ENCODE assay signal across 26 cellular contexts in the genomic region with DNA sequence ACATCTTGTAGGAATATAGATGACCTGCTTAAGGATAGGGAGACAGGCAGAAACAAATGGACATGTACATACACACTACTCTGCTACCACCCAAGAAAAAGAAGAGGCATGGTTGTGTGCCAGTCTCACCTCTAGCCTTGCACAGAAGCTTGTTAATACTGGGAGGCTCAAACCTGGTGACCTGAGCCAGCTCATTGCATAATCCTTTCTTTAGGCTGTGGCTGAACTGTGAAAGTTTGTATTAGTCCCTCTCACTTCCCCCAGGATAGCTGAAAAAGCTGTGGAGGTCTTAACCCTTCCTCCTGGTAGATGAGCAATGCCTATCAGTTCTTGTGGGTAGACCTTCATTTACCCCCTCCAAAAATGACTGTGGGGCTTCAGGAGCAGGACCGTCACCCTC. TPM values are rescaled to one million over a fixed set of nuclear protein-coding genes. Genes with fewer than 3 reads are reported as not detected.
"Had no signal": no experiment of that assay in that cellular context is flagged by ENCODE, and none has a peak within 500 bp of the region (broad histone marks: within the 10 kb centered on the region; RNA-seq: fewer than 3 reads in every experiment).

No MANE protein-coding gene starts in this region.

- H3K9me3 ChIP-seq: esophagus muscularis mucosa, tibial artery had no signal

- H3K4me3 ChIP-seq: esophagus muscularis mucosa, hepatocyte, lung, tibial artery had no signal

- H3K27ac Mint-ChIP-seq: activated CD4-positive, alpha-beta T cell treated with anti-CD3 and anti-CD28 coated beads, Interleukin-2, amount 10 ng/mL, durations not matched to agents 7 days and 5 days; activated CD8-positive, alpha-beta T cell treated with anti-CD3 and anti-CD28 coated beads, Interleukin-2, amount 10 ng/mL, durations not matched to agents 7 days and 5 days; activated naive CD4-positive, alpha-beta T cell treated with anti-CD3 and anti-CD28 coated beads, Interleukin-2, amount 10 ng/mL, durations not matched to agents 7 days and 5 days; activated naive CD8-positive, alpha-beta T cell treated with anti-CD3 and anti-CD28 coated beads, Interleukin-2, amount 50 U/mL, for 24 hours; activated T-cell treated with anti-CD3 and anti-CD28 coated beads, Interleukin-2, amount 50 U/mL, for 24 hours; activated T-helper 2 cell treated with anti-CD3 and anti-CD28 coated beads, Interferon-gamma antibody, Interleukin-2, Interleukin-4, amounts not matched to agents 10 μg/mL and 5 μg/mL and 100 μg/mL, durations not matched to agents 14 hours and 24 hours and 36 hours; mesothelial cell of epicardium; nephron had no signal

- ATAC-seq: activated CD4-positive, CD25-positive, alpha-beta regulatory T cell treated with anti-CD3 and anti-CD28 coated beads, Interleukin-2, amount 50 U/mL, for 24 hours; activated CD8-positive, alpha-beta T cell treated with anti-CD3 and anti-CD28 coated beads, Interleukin-2, amount 10 ng/mL, durations not matched to agents 7 days and 5 days; activated naive CD8-positive, alpha-beta T cell treated with anti-CD3 and anti-CD28 coated beads, Interleukin-2, amount 50 U/mL, for 24 hours; stimulated activated naive CD8-positive, alpha-beta T cell treated with anti-CD3 and anti-CD28 coated beads, Interleukin-15, Interleukin-2, amounts not matched to agents 100 U/mL and 50 U/mL, for 24 hours had no signal

- H3K27me3 ChIP-seq: brain microvascular endothelial cell, esophagus muscularis mucosa, hepatocyte, tibial artery had no signal

- H2AFZ ChIP-seq: hepatocyte had no signal

- H3K27ac ChIP-seq: brain microvascular endothelial cell, esophagus muscularis mucosa, hepatocyte, tibial artery had no signal

- H3K4me2 ChIP-seq: hepatocyte had no signal

- H3K4me3 Mint-ChIP-seq: activated CD4-positive, alpha-beta T cell treated with anti-CD3 and anti-CD28 coated beads, Interleukin-2, amount 10 ng/mL, durations not matched to agents 7 days and 5 days; activated CD8-positive, alpha-beta T cell treated with anti-CD3 and anti-CD28 coated beads, Interleukin-2, amount 10 ng/mL, durations not matched to agents 7 days and 5 days; activated naive CD4-positive, alpha-beta T cell treated with anti-CD3 and anti-CD28 coated beads, Interleukin-2, amount 10 ng/mL, durations not matched to agents 7 days and 5 days; activated naive CD8-positive, alpha-beta T cell treated with anti-CD3 and anti-CD28 coated beads, Interleukin-2, amount 50 U/mL, for 24 hours; activated T-cell treated with anti-CD3 and anti-CD28 coated beads, Interleukin-2, amount 50 U/mL, for 24 hours; mesothelial cell of epicardium; nephron had no signal

- H3K4me1 Mint-ChIP-seq: nephron had no signal

- H3K79me2 ChIP-seq: hepatocyte had no signal

- H3K9me3 Mint-ChIP-seq: activated CD4-positive, alpha-beta T cell treated with anti-CD3 and anti-CD28 coated beads, Interleukin-2, amount 10 ng/mL, durations not matched to agents 7 days and 5 days; activated naive CD4-positive, alpha-beta T cell treated with anti-CD3 and anti-CD28 coated beads, Interleukin-2, amount 10 ng/mL, durations not matched to agents 7 days and 5 days; activated naive CD8-positive, alpha-beta T cell treated with anti-CD3 and anti-CD28 coated beads, Interleukin-2, amount 50 U/mL, for 24 hours; activated T-cell treated with anti-CD3 and anti-CD28 coated beads, Interleukin-2, amount 50 U/mL, for 24 hours; activated T-helper 2 cell treated with anti-CD3 and anti-CD28 coated beads, Interferon-gamma antibody, Interleukin-2, Interleukin-4, amounts not matched to agents 10 μg/mL and 5 μg/mL and 100 μg/mL, durations not matched to agents 14 hours and 24 hours and 36 hours; mesothelial cell of epicardium; nephron had no signal

- H3K4me1 ChIP-seq: esophagus muscularis mucosa, tibial artery had no signal

- H3K36me3 ChIP-seq: brain microvascular endothelial cell, esophagus muscularis mucosa, tibial artery had no signal

- DNase-seq: activated CD4-positive, alpha-beta T cell treated with anti-CD3 and anti-CD28 coated beads, Interleukin-2, amount 10 ng/mL, durations not matched to agents 7 days and 5 days; activated CD8-positive, alpha-beta T cell treated with anti-CD3 and anti-CD28 coated beads, Interleukin-2, amount 10 ng/mL, durations not matched to agents 7 days and 5 days; activated naive CD4-positive, alpha-beta T cell treated with anti-CD3 and anti-CD28 coated beads, Interleukin-2, amount 10 ng/mL, durations not matched to agents 7 days and 5 days; activated naive CD8-positive, alpha-beta T cell treated with anti-CD3 and anti-CD28 coated beads, Interleukin-2, amount 50 U/mL, for 24 hours; activated T-cell treated with anti-CD3 and anti-CD28 coated beads, Interleukin-2, amount 50 U/mL, for 24 hours; anterior cingulate cortex; brain microvascular endothelial cell; cerebellar nuclear complex; cortex of kidney; stimulated activated naive CD8-positive, alpha-beta T cell treated with anti-CD3 and anti-CD28 coated beads, Interleukin-15, Interleukin-2, amounts not matched to agents 100 U/mL and 50 U/mL, for 24 hours; substantia nigra; tibial artery had no signal

- FAIRE-seq: endometrium, islet of Langerhans had no signal

- H3K36me3 Mint-ChIP-seq: activated naive CD4-positive, alpha-beta T cell treated with anti-CD3 and anti-CD28 coated beads, Interleukin-2, amount 10 ng/mL, durations not matched to agents 7 days and 5 days; mesothelial cell of epicardium had no signal

RNA-seq across cellular contexts. Expression of a gene that starts 28.7 kb away (rescaled TPM):
- total RNA-seq: activated CD4-positive, alpha-beta T cell treated with anti-CD3 and anti-CD28 coated beads, Interleukin-2, amount 10 ng/mL, durations not matched to agents 7 days and 5 days; activated CD8-positive, alpha-beta T cell treated with anti-CD3 and anti-CD28 coated beads, Interleukin-2, amount 10 ng/mL, durations not matched to agents 7 days and 5 days; activated T-helper 2 cell treated with anti-CD3 and anti-CD28 coated beads, Interferon-gamma antibody, Interleukin-2, Interleukin-4, amounts not matched to agents 10 μg/mL and 5 μg/mL and 100 μg/mL, durations not matched to agents 14 hours and 24 hours and 36 hours; esophagus muscularis mucosa; fibroblast of villous mesenchyme; hepatocyte; lung; mesothelial cell of epicardium; posterior vena cava; skeletal muscle tissue; T-helper 1 cell treated with Interleukin-12 subunit alpha and Interleukin-12 subunit beta and Interleukin-4 antibody, amounts not matched to agents 30 ng/mL and 1 ng/mL, for 36 hours; urinary bladder had no signal
